25 cellular contexts compared by ENCODE assay signal in the genomic region with DNA sequence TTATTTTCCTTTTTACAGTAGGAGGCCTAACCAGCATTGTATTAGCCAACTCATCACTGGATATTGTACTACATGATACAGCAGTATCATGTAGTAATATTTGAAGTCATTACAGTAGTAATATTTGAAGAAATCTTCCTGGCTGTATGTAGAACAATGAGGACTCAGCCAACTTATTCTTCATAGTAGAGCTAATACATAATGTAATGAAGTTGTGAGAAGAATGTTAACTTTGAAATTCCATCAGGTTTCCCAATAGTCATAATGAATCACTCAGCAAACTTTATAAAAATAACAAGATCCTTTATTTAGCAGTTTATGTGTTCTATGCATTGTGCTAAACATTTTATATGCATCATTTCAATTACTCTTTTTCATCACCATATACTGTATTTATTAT.
DNase-seq lines count a peak whose midpoint lies in the region; ATAC-seq and TF ChIP-seq lines count a peak whose summit lies in the region.
"Had no signal": no experiment of that assay in that cellular context is flagged by ENCODE, and none has a peak within 500 bp of the region (broad histone marks: within the 10 kb centered on the region; RNA-seq: fewer than 3 reads in every experiment).

No MANE protein-coding gene starts in this region.

- no peak overlapping the region for H3K4me3 ChIP-seq in IMR-90 (ENCODE audit: insufficient read depth, low read depth, low read length)
- H3K4me3 ChIP-seq in mammary epithelial cell (replicated peaks in 1 of 3; ENCODE audit: insufficient read depth in 1 of 3, low read depth in 2 of 3, low read length in 3 of 3): no peak overlapping the region
- H3K4me3 ChIP-seq: BLaER1 treated with 17β-estradiol and CSF1 and Interleukin-3, amounts not matched to agents 10 nM and 100 nM; GM23338; HAP-1; Peyer's patch; SJSA1 had no signal

- H2BK15ac ChIP-seq in IMR-90 (ENCODE audit: low read depth, low read length): no peak overlapping the region

- H4K20me1 ChIP-seq in IMR-90 (ENCODE audit: insufficient read depth, low read length): no peaks in the 10 kb centered on the region
- H4K20me1 ChIP-seq in mammary epithelial cell (ENCODE audit: insufficient read depth, low read length): no peaks in the 10 kb centered on the region
- H4K20me1 ChIP-seq: BLaER1 treated with 17β-estradiol and CSF1 and Interleukin-3, amounts not matched to agents 10 nM and 100 nM had no signal

- no peaks in the 10 kb centered on the region for H3K4me1 ChIP-seq in IMR-90 (ENCODE audit: control insufficient read depth, insufficient read depth, low read length)
- H3K4me1 ChIP-seq in mammary epithelial cell (ENCODE audit: insufficient read depth, low read length): no peaks in the 10 kb centered on the region
- H3K4me1 ChIP-seq: BLaER1 treated with 17β-estradiol and CSF1 and Interleukin-3, amounts not matched to agents 10 nM and 100 nM; Caco-2; HAP-1; Peyer's patch; SJSA1 had no signal

- intact Hi-C loops in IMR-90 (cut with micrococcal nuclease) (no loop called here), mammary epithelial cell (cut with micrococcal nuclease) (no loop called here)

- H3K36me3 ChIP-seq in IMR-90 (ENCODE audit: control insufficient read depth, insufficient read depth, low read length): no peaks in the 10 kb centered on the region
- H3K36me3 ChIP-seq in mammary epithelial cell (ENCODE audit: insufficient read depth, low read length): no peaks in the 10 kb centered on the region
- H3K36me3 ChIP-seq: HAP-1, SJSA1 had no signal

- H3K23ac ChIP-seq in IMR-90 (ENCODE audit: low read depth, low read length): no peak overlapping the region

- H3K79me1 ChIP-seq in IMR-90 (ENCODE audit: low read depth in 1 of 2, low read length in 2 of 2): no peaks in the 10 kb centered on the region

- no peak overlapping the region for H4K8ac ChIP-seq in IMR-90 (ENCODE audit: low read depth in 2 of 2, low read length in 2 of 2)

- H2AFZ ChIP-seq in IMR-90 (replicated peaks; ENCODE audit: low read length, poor library complexity): no peak overlapping the region
- no peak overlapping the region for H2AFZ ChIP-seq in mammary epithelial cell (ENCODE audit: low read depth, low read length)
- H2AFZ ChIP-seq: GM23338 had no signal

- H3K79me2 ChIP-seq in mammary epithelial cell (ENCODE audit: insufficient read depth, low read length): no peaks in the 10 kb centered on the region

- TF ChIP-seq RAD21 in IMR-90 (IDR thresholded peaks at IDR 0.05; ENCODE audit: low read length): no peak

- H3K9ac ChIP-seq in IMR-90 (ENCODE audit: low read depth, low read length) (no peak overlapping the region), mammary epithelial cell (ENCODE audit: insufficient read depth, low read length) (no peak overlapping the region)
- H3K9ac ChIP-seq: BLaER1 treated with 17β-estradiol and CSF1 and Interleukin-3, amounts not matched to agents 10 nM and 100 nM had no signal

- no peak for TF ChIP-seq POLR2A in IMR-90 (IDR thresholded peaks at IDR 0.05; ENCODE audit: low read depth, low read length)

- no peak overlapping the region for H4K91ac ChIP-seq in IMR-90 (ENCODE audit: insufficient read depth, low read depth, low read length)

- H3K9me3 ChIP-seq in IMR-90 (ENCODE audit: control insufficient read depth, insufficient read depth, low read length): no peaks in the 10 kb centered on the region
- H3K9me3 ChIP-seq in mammary epithelial cell (replicated peaks; ENCODE audit: insufficient read depth, low read length): no peaks in the 10 kb centered on the region
- H3K9me3 ChIP-seq: Caco-2, HAP-1, Peyer's patch, SJSA1 had no signal

- no peak overlapping the region for H2AK5ac ChIP-seq in IMR-90 (ENCODE audit: low read depth, low read length)

- H2BK120ac ChIP-seq in IMR-90 (ENCODE audit: low read depth, low read length): no peak overlapping the region

- no TSS peak for BruUV-seq in IMR-90 (replicated peaks; lab: Mats Ljungman, UMichigan)
- BruUV-seq in mammary epithelial cell (replicated peaks; lab: Mats Ljungman, UMichigan): no TSS peak

- DNase-seq in IMR-90: no peak
- peak; percentile 14 for DNase-seq in mammary epithelial cell
- DNase-seq in fibroblast of peridontal ligament (ENCODE audit: extremely low read depth): peak; percentile 14
- DNase-seq in kidney tubule cell (ENCODE audit: low spot score): peak; percentile 9
- no peak for DNase-seq in mesenteric fat pad (ENCODE audit: low spot score)
- DNase-seq in HuH-7.5 (ENCODE audit: low spot score): no peak
- DNase-seq in NCI-H226: no peak
- DNase-seq in activated CD8-positive, alpha-beta memory T cell treated with anti-CD3 and anti-CD28 coated beads, Interleukin-2, amount 50 U/mL, for 48 hours: no peak
- DNase-seq: ACHN; Caco-2; CD4-positive, alpha-beta memory T cell; DMS 273 treated with DMSO at 0.1 percent for 48 hours; DND-41; KBM-7; NCI-H1092; NCI-H1436; NCI-H187 treated with DMSO at 0.1 percent for 48 hours; NCI-H510A treated with DMSO at 0.1 percent for 48 hours; NCI-H774; Peyer's patch had no signal

- H3K14ac ChIP-seq in IMR-90 (replicated peaks; ENCODE audit: low read depth, low read length): no peak overlapping the region

- H2BK20ac ChIP-seq in IMR-90 (ENCODE audit: low read depth, low read length): no peak overlapping the region

- TF ChIP-seq CTCF in IMR-90 (conservative IDR thresholded peaks at IDR 0.05; ENCODE audit: low read depth, low read length) (no peak), mammary epithelial cell (conservative IDR thresholded peaks at IDR 0.05 in 1 of 2, IDR thresholded peaks at IDR 0.05 in 1 of 2; ENCODE audit: extremely low read depth in 1 of 2, insufficient read depth in 1 of 2, low read depth in 1 of 2, low read length in 2 of 2) (no peak)

- POLR2A ChIA-PET in IMR-90 (lab: Charles Lee; ENCODE audit: unreplicated experiment): no interaction called here

- dilution Hi-C loops in IMR-90 (cut with HindIII; ENCODE audit: low sequenced_read_pairs, unreplicated experiment) (no loop called here), mammary epithelial cell (cut with HindIII; ENCODE audit: low sequenced_read_pairs) (no loop called here)

- H3K27me3 ChIP-seq in IMR-90 (ENCODE audit: control insufficient read depth, insufficient read depth, low read length) (no peaks in the 10 kb centered on the region), mammary epithelial cell (ENCODE audit: insufficient read depth, low read length) (no peaks in the 10 kb centered on the region)
- H3K27me3 ChIP-seq: BLaER1 treated with 17β-estradiol and CSF1 and Interleukin-3, amounts not matched to agents 10 nM and 100 nM; Peyer's patch; SJSA1 had no signal

- H3K9me1 ChIP-seq in IMR-90 (ENCODE audit: insufficient read depth, low read length): no peaks in the 10 kb centered on the region

- ATAC-seq in IMR-90 (ENCODE audit: low read depth): no peak
- ATAC-seq: GM23338, Right ventricle myocardium inferior had no signal

- in situ Hi-C loops in IMR-90 (cut with MboI; ENCODE audit: low sequenced_read_pairs) (no loop called here), mammary epithelial cell (cut with MboI; ENCODE audit: low sequenced_read_pairs in 2 of 2) (no loop called here)

- no peak overlapping the region for H3K27ac ChIP-seq in IMR-90 (ENCODE audit: insufficient read depth, low read length)
- H3K27ac ChIP-seq in mammary epithelial cell (ENCODE audit: insufficient read depth, low read depth, low read length): no peak overlapping the region
- H3K27ac ChIP-seq: BLaER1 treated with 17β-estradiol and CSF1 and Interleukin-3, amounts not matched to agents 10 nM and 100 nM; Peyer's patch; SJSA1 had no signal

- no peak overlapping the region for H3K56ac ChIP-seq in IMR-90 (ENCODE audit: extremely low read depth, insufficient read depth, low read length)

- CTCF ChIA-PET in IMR-90 (lab: Yijun Ruan, JAX) (no interaction called here), mammary epithelial cell (lab: Charles Lee; ENCODE audit: low non-redundant PET) (no interaction called here)

- H3K4me2 ChIP-seq in IMR-90 (ENCODE audit: low read depth, low read length) (no peak overlapping the region), mammary epithelial cell (ENCODE audit: insufficient read depth, low read depth, low read length) (no peak overlapping the region)
- H3K4me2 ChIP-seq: BLaER1 treated with 17β-estradiol and CSF1 and Interleukin-3, amounts not matched to agents 10 nM and 100 nM; GM23338 had no signal

- H3K18ac ChIP-seq in IMR-90 (ENCODE audit: low read depth, low read length): no peak overlapping the region

- H2BK5ac ChIP-seq in IMR-90 (ENCODE audit: low read depth, low read length, poor library complexity, severe bottlenecking): no peak overlapping the region

- no peak overlapping the region for H4K5ac ChIP-seq in IMR-90 (ENCODE audit: low read depth, low read length)

- no peak overlapping the region for H2AK9ac ChIP-seq in IMR-90 (replicated peaks; ENCODE audit: low read depth, low read length, poor library complexity)

- no peak overlapping the region for H3K4ac ChIP-seq in IMR-90 (ENCODE audit: low read depth, low read length)

TF ChIP-seq in IMR-90, 13 proteins besides CTCF, POLR2A, EP300 and RAD21:
- TF ChIP-seq CEBPB (IDR thresholded peaks at IDR 0.05; ENCODE audit: low read depth, low read length) (0 out of 2 replicates have a peak, but pooled peaks have one; percentile 10), MXI1 (IDR thresholded peaks at IDR 0.05; ENCODE audit: borderline replicate concordance, low read depth, low read length) (no peak)

Comparison
In these comparisons a context has a peak if more than half of its experiments do, and no peak if none do; other contexts are left out.
1. DNase-seq: peak in mammary epithelial cell (single experiment), fibroblast of peridontal ligament (single experiment) and kidney tubule cell (single experiment); none in IMR-90 (single experiment), mesenteric fat pad (single experiment), HuH-7.5 (single experiment), NCI-H226 (single experiment) and activated CD8-positive, alpha-beta memory T cell treated with anti-CD3 and anti-CD28 coated beads, Interleukin-2, amount 50 U/mL, for 48 hours (single experiment).